ENCODE assay signal across 1 cellular context in genomic region chr2:240789501-240790369, GRCh38.
TF ChIP-seq lines count a peak whose summit lies in the region.

No MANE protein-coding gene starts in this region.

TF ChIP-seq in HepG2, 621 proteins besides CTCF, POLR2A, EP300 and RAD21:
- TF ChIP-seq ZBTB20 (CRISPR knock-in tag; IDR thresholded peaks at IDR 0.05; ENCODE audit: borderline replicate concordance, low read depth) = no peak
- TF ChIP-seq ZC3H13 (CRISPR knock-in tag; IDR thresholded peaks at IDR 0.05) = no peak
- TF ChIP-seq ZNF790 (CRISPR knock-in tag; IDR thresholded peaks at IDR 0.05; ENCODE audit: borderline replicate concordance) = no peak
- no peak for TF ChIP-seq FUBP1 (CRISPR knock-in tag; IDR thresholded peaks at IDR 0.05; ENCODE audit: borderline replicate concordance)
- no peak for TF ChIP-seq ZSCAN9 (CRISPR knock-in tag; IDR thresholded peaks at IDR 0.05; ENCODE audit: borderline replicate concordance)
- TF ChIP-seq RBAK (CRISPR knock-in tag; IDR thresholded peaks at IDR 0.05) = no peak
- no peak for TF ChIP-seq ZNF577 (CRISPR knock-in tag; IDR thresholded peaks at IDR 0.05; ENCODE audit: borderline replicate concordance, low read depth)
- no peak for TF ChIP-seq ZMYM3 (CRISPR knock-in tag; IDR thresholded peaks at IDR 0.05)
- no peak for TF ChIP-seq HDAC2 (CRISPR knock-in tag; IDR thresholded peaks at IDR 0.05)
- no peak for TF ChIP-seq ZBTB38 (CRISPR knock-in tag; IDR thresholded peaks at IDR 0.05)
